In genomic region chr19:38377052-38377451, GRCh38 we compare ENCODE assay signal across 21 cellular contexts. TPM values are rescaled to one million over a fixed set of nuclear protein-coding genes. Genes with fewer than 3 reads are reported as not detected.
A peak's percentile ranks its signal among the peaks of the same experiment; 100 is the strongest.
DNase-seq lines count a peak whose midpoint lies in the region; ATAC-seq and TF ChIP-seq lines count a peak whose summit lies in the region.
"Had no signal": no experiment of that assay in that cellular context is flagged by ENCODE, and none has a peak within 500 bp of the region (broad histone marks: within the 10 kb centered on the region; RNA-seq: fewer than 3 reads in every experiment).

No MANE protein-coding gene starts in this region.

- no peak overlapping the region for H3K18ac ChIP-seq in trophoblast cell (ENCODE audit: low read length)

- no peak overlapping the region for H2AK5ac ChIP-seq in trophoblast cell (ENCODE audit: low read length)

- H3K79me2 ChIP-seq in trophoblast cell (ENCODE audit: control insufficient read depth, insufficient read depth, low read length, poor library complexity) = peaks cover 12% of the 10 kb centered on the region

- H3K27ac Mint-ChIP-seq in activated T-cell treated with anti-CD3 and anti-CD28 coated beads, Interleukin-2, amount 50 U/mL, for 24 hours = no peak overlapping the region
- peak overlapping the region in 1 of 2 donors; percentile 81 for H3K27ac Mint-ChIP-seq in effector memory CD8-positive, alpha-beta T cell
- H3K27ac Mint-ChIP-seq in stimulated activated naive CD8-positive, alpha-beta T cell treated with anti-CD3 and anti-CD28 coated beads, Interleukin-15, amount 100 ng/mL, for 72 hours = peak overlapping the region in 1 of 2 donors; percentile 71

- no peak overlapping the region for H3K27ac ChIP-seq in trophoblast cell (ENCODE audit: low read depth, low read length)
- H3K27ac ChIP-seq: dorsolateral prefrontal cortex, esophagus squamous epithelium, uterus had no signal

- peaks cover 6 to 15% of the 10 kb centered on the region in 2 experiments for H3K4me1 ChIP-seq in trophoblast cell (ENCODE audit: control insufficient read depth in 1 of 2, insufficient read depth in 2 of 2, low read length in 2 of 2)

- no peak for DNase-seq in activated T-cell treated with anti-CD3 and anti-CD28 coated beads, Interleukin-2, amount 50 U/mL, for 24 hours
- no peak for DNase-seq in activated T-cell treated with anti-CD3 and anti-CD28 coated beads, Interleukin-2, amount 50 U/mL, for 1 hour
- DNase-seq in HFF-Myc (ENCODE audit: extremely low read depth, low read depth) (no peak), trophoblast cell (no peak), COLO668 (lab: John Stamatoyannopoulos, UW; ENCODE audit: unreplicated experiment) (no peak)
- no peak for DNase-seq in effector memory CD8-positive, alpha-beta T cell
- DNase-seq in stimulated activated naive CD8-positive, alpha-beta T cell treated with anti-CD3 and anti-CD28 coated beads, Interleukin-15, amount 100 ng/mL, for 72 hours = no peak
- DNase-seq: activated CD4-positive, CD25-positive, alpha-beta regulatory T cell; activated naive CD8-positive, alpha-beta T cell treated with anti-CD3 and anti-CD28 coated beads, Interleukin-2, amount 10 ng/mL, durations not matched to agents 7 days and 5 days; dorsolateral prefrontal cortex; esophagus squamous epithelium; heart left ventricle; MG63; NCI-H146; Right ventricle myocardium superior; stimulated activated CD4-positive, alpha-beta T cell treated with anti-CD3 and anti-CD28 coated beads, Interleukin-1b, Interleukin-23, amount 100 ng/mL, for 48 hours; T-helper 2 cell; uterus had no signal

- H3K14ac ChIP-seq in trophoblast cell (ENCODE audit: low read length) = no peak overlapping the region

- H3K4me3 ChIP-seq in HFF-Myc (replicated peaks; ENCODE audit: low read depth, low read length) (0 out of 2 replicates have a peak overlapping the region, but pooled peaks have one; percentile 97), trophoblast cell (ENCODE audit: low read depth, low read length) (no peak overlapping the region)
- H3K4me3 ChIP-seq: esophagus squamous epithelium, uterus had no signal

- TF ChIP-seq CTCF in HFF-Myc (IDR thresholded peaks at IDR 0.05; ENCODE audit: low read depth, low read length, missing control alignments) = no peak

- H3K9ac ChIP-seq in trophoblast cell (ENCODE audit: low read length) = no peak overlapping the region

- peaks cover 8% of the 10 kb centered on the region for H3K79me1 ChIP-seq in trophoblast cell (ENCODE audit: low read length)

- H3K9me3 Mint-ChIP-seq in activated T-cell treated with anti-CD3 and anti-CD28 coated beads, Interleukin-2, amount 50 U/mL, for 24 hours = no peaks in the 10 kb centered on the region
- no peaks in the 10 kb centered on the region for H3K9me3 Mint-ChIP-seq in effector memory CD8-positive, alpha-beta T cell
- no peaks in the 10 kb centered on the region for H3K9me3 Mint-ChIP-seq in stimulated activated naive CD8-positive, alpha-beta T cell treated with anti-CD3 and anti-CD28 coated beads, Interleukin-15, amount 100 ng/mL, for 72 hours
- H3K9me3 Mint-ChIP-seq: activated naive CD8-positive, alpha-beta T cell treated with anti-CD3 and anti-CD28 coated beads, Interleukin-2, amount 10 ng/mL, durations not matched to agents 7 days and 5 days; CD4-positive, alpha-beta memory T cell; neural crest cell had no signal

- WGBS in trophoblast cell (ENCODE audit: extremely low coverage, insufficient coverage, insufficient read length) = no CpG with 5 or more reads among the region's 4 CpGs

- H3K36me3 ChIP-seq in trophoblast cell (ENCODE audit: control insufficient read depth in 1 of 2, insufficient read depth in 2 of 2, low read length in 2 of 2) = peaks cover 38% of the 10 kb centered on the region in 2 experiments
- H3K36me3 ChIP-seq: uterus had no signal

- H3K27me3 ChIP-seq in trophoblast cell (ENCODE audit: insufficient read depth, low read length) = no peaks in the 10 kb centered on the region
- H3K27me3 ChIP-seq: dorsolateral prefrontal cortex, esophagus squamous epithelium, heart left ventricle, MG63, uterus had no signal

- H2AFZ ChIP-seq in trophoblast cell (ENCODE audit: insufficient read depth, low read length, poor library complexity) = no peak overlapping the region

- H3K9me3 ChIP-seq in trophoblast cell (ENCODE audit: insufficient read depth, low read depth, low read length) = no peaks in the 10 kb centered on the region
- H3K9me3 ChIP-seq: esophagus squamous epithelium, heart left ventricle, MG63, uterus had no signal

- no peak overlapping the region for H2BK12ac ChIP-seq in trophoblast cell (ENCODE audit: low read length)

- peak overlapping the region; percentile 35 for H3K4ac ChIP-seq in trophoblast cell (ENCODE audit: low read depth, low read length)

- no peak overlapping the region for H4K8ac ChIP-seq in trophoblast cell (ENCODE audit: low read depth, low read length)

- H3K36me3 Mint-ChIP-seq in activated T-cell treated with anti-CD3 and anti-CD28 coated beads, Interleukin-2, amount 50 U/mL, for 24 hours (ENCODE audit: low read depth) = peaks cover 73% of the 10 kb centered on the region
- H3K36me3 Mint-ChIP-seq in effector memory CD8-positive, alpha-beta T cell (ENCODE audit: insufficient read depth) = peaks cover 58% of the 10 kb centered on the region

- no peak overlapping the region for H4K91ac ChIP-seq in trophoblast cell (ENCODE audit: low read depth, low read length)

- no peak overlapping the region for H3K4me2 ChIP-seq in trophoblast cell (ENCODE audit: low read length)

- H3K23ac ChIP-seq in trophoblast cell (ENCODE audit: low read length) = no peak overlapping the region

- H3K4me3 Mint-ChIP-seq in activated T-cell treated with anti-CD3 and anti-CD28 coated beads, Interleukin-2, amount 50 U/mL, for 24 hours = peak overlapping the region; percentile 99
- H3K4me3 Mint-ChIP-seq in effector memory CD8-positive, alpha-beta T cell = peak overlapping the region; percentile 98 to 100
- peak overlapping the region in 1 of 2 donors; percentile 56 for H3K4me3 Mint-ChIP-seq in stimulated activated naive CD8-positive, alpha-beta T cell treated with anti-CD3 and anti-CD28 coated beads, Interleukin-15, amount 100 ng/mL, for 72 hours

- no peaks in the 10 kb centered on the region for H3K27me3 Mint-ChIP-seq in activated T-cell treated with anti-CD3 and anti-CD28 coated beads, Interleukin-2, amount 50 U/mL, for 24 hours
- H3K27me3 Mint-ChIP-seq in effector memory CD8-positive, alpha-beta T cell = no peaks in the 10 kb centered on the region
- H3K27me3 Mint-ChIP-seq in stimulated activated naive CD8-positive, alpha-beta T cell treated with anti-CD3 and anti-CD28 coated beads, Interleukin-15, amount 100 ng/mL, for 72 hours = no peaks in the 10 kb centered on the region

- peaks cover 30% of the 10 kb centered on the region for H3K4me1 Mint-ChIP-seq in activated T-cell treated with anti-CD3 and anti-CD28 coated beads, Interleukin-2, amount 50 U/mL, for 24 hours (ENCODE audit: low read depth)
- peaks cover 28 to 31% of the 10 kb centered on the region in 2 donors for H3K4me1 Mint-ChIP-seq in effector memory CD8-positive, alpha-beta T cell (ENCODE audit: low read depth in 2 of 2)
- H3K4me1 Mint-ChIP-seq in stimulated activated naive CD8-positive, alpha-beta T cell treated with anti-CD3 and anti-CD28 coated beads, Interleukin-15, amount 100 ng/mL, for 72 hours = peaks cover 31% of the 10 kb centered on the region

- no peak for ATAC-seq in effector memory CD8-positive, alpha-beta T cell (replicated peaks)
- ATAC-seq in GM19397 (IDR thresholded peaks at IDR 0.05; ENCODE audit: unreplicated experiment) = no peak
- no peak for ATAC-seq in stimulated activated naive CD8-positive, alpha-beta T cell treated with anti-CD3 and anti-CD28 coated beads, Interleukin-15, amount 100 ng/mL, for 72 hours
- ATAC-seq: heart left ventricle had no signal

- no peak overlapping the region for H4K12ac ChIP-seq in trophoblast cell (ENCODE audit: low read depth, low read length)

- no peak overlapping the region for H2BK5ac ChIP-seq in trophoblast cell (ENCODE audit: low read depth, low read length, poor library complexity)

- H2BK120ac ChIP-seq in trophoblast cell (ENCODE audit: insufficient read depth, low read length, poor library complexity) = no peak overlapping the region

RNA-seq across cellular contexts. Expression of gene PSMD8, which starts 2.7 kb away (rescaled TPM):
- polyA plus RNA-seq in trophoblast cell (2013) = 201 and 203 TPM in 2 replicates

RNA-seq across cellular contexts. Expression of gene GGN, which starts 10.8 kb away (rescaled TPM):
- 0.21 and 0.31 TPM in 2 replicates for polyA plus RNA-seq in trophoblast cell (2013)
- polyA plus RNA-seq: CD4-positive, alpha-beta memory T cell had no signal

RNA-seq across cellular contexts. Expression of gene SPRED3, which starts 11.4 kb away (rescaled TPM):
- polyA plus RNA-seq in trophoblast cell (2013) = 2.3 and 2.5 TPM in 2 replicates

RNA-seq across cellular contexts. Expression of gene FAM98C, which starts 25.8 kb away (rescaled TPM):
- 3.6 and 4.1 TPM in 2 replicates for polyA plus RNA-seq in trophoblast cell (2013)

RNA-seq across cellular contexts. Expression of gene CATSPERG, which starts 41.4 kb away (rescaled TPM):
- polyA plus RNA-seq in trophoblast cell (2013) = 1.2 and 1.3 TPM in 2 replicates
